ENCODE assay signal across 34 cellular contexts in the genomic region with DNA sequence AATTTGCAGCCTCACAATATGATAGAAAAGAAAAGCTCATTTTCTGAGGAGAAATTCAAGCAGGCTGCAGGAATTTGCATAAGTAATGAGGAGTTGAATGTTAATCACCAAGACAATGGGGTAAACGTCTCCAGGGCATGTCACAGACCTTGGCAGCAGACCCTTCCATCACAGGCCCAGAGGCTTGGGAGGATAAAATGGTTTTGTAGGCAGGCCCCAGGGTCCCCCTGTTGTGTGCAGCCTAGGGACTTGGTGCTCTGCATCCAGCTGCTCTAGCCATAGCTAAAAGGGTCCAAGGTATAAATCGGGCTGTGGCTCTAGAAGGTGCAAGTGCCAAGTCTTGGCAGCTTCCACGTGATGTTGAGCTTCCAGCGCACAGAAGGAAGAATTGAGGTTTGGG.
"Had no signal": no experiment of that assay in that cellular context is flagged by ENCODE, and none has a peak within 500 bp of the region (broad histone marks: within the 10 kb centered on the region; RNA-seq: fewer than 3 reads in every experiment).

No MANE protein-coding gene starts in this region.

- H3K27me3 ChIP-seq: adrenal gland, body of pancreas, brain microvascular endothelial cell, breast epithelium had no signal

- H3K4me1 ChIP-seq: adrenal gland, body of pancreas, breast epithelium had no signal

- H3K36me3 ChIP-seq: adrenal gland, brain microvascular endothelial cell, breast epithelium had no signal

- FAIRE-seq: astrocyte, TTC549 had no signal

- ATAC-seq: activated CD8-positive, alpha-beta T cell treated with anti-CD3 and anti-CD28 coated beads for 36 hours; activated naive CD4-positive, alpha-beta T cell treated with anti-CD3 and anti-CD28 coated beads, Interleukin-2, amount 50 U/mL, for 72 hours; activated T-cell treated with anti-CD3 and anti-CD28 coated beads, Interleukin-2, amount 50 U/mL, for 4 hours; activated T-cell treated with anti-CD3 and anti-CD28 coated beads, Interleukin-2, amount 50 U/mL, for 72 hours; activated T-helper 17 cell treated with anti-CD3 and anti-CD28 coated beads, Interleukin-2, amount 50 U/mL, for 72 hours; body of pancreas; T-cell had no signal

- H3K4me3 ChIP-seq: adrenal gland, body of pancreas, breast epithelium had no signal

- DNase-seq: activated B cell treated with CpG ODN at 0.5 μM for 24 hours; activated CD4-positive, alpha-beta memory T cell treated with anti-CD3 and anti-CD28 coated beads for 36 hours; activated CD4-positive, alpha-beta T cell treated with anti-CD3 and anti-CD28 coated beads for 4 hours; activated CD4-positive, alpha-beta T cell treated with anti-CD3 and anti-CD28 coated beads, Interleukin-2, amount 10 ng/mL, durations not matched to agents 24 days and 14 days; activated CD4-positive, alpha-beta T cell treated with anti-CD3 and anti-CD28 coated beads, Interleukin-2, amount 50 U/mL, for 1 hour; activated CD4-positive, alpha-beta T cell treated with anti-CD3 and anti-CD28 coated beads, Interleukin-2, amount 50 U/mL, for 4 hours; activated CD4-positive, CD25-positive, alpha-beta regulatory T cell treated with anti-CD3 and anti-CD28 coated beads, Interleukin-2, amount 50 U/mL, for 72 hours; activated CD8-positive, alpha-beta memory T cell treated with anti-CD3 and anti-CD28 coated beads, Interleukin-2, amount 50 U/mL, for 4 hours; activated CD8-positive, alpha-beta T cell treated with anti-CD3 and anti-CD28 coated beads for 36 hours; activated effector memory CD4-positive, alpha-beta T cell treated with anti-CD3 and anti-CD28 coated beads, Interleukin-2, amount 50 U/mL, for 16 hours; activated gamma-delta T cell treated with Interleukin-2 at 50 U/mL for 16 hours; activated naive CD4-positive, alpha-beta T cell; activated naive CD4-positive, alpha-beta T cell treated with anti-CD3 and anti-CD28 coated beads for 36 hours; activated naive CD4-positive, alpha-beta T cell treated with anti-CD3 and anti-CD28 coated beads, Interleukin-2, amount 50 U/mL, for 16 hours; activated naive CD8-positive, alpha-beta T cell treated with anti-CD3 and anti-CD28 coated beads for 36 hours; activated T-cell treated with anti-CD3 and anti-CD28 coated beads for 4 hours; activated T-cell treated with anti-CD3 and anti-CD28 coated beads, Interleukin-2, amount 50 U/mL, for 1 hour; activated T-cell treated with anti-CD3 and anti-CD28 coated beads, Interleukin-2, amount 50 U/mL, for 4 hours; activated T-cell treated with anti-CD3 and anti-CD28 coated beads, Interleukin-2, amount 50 U/mL, for 72 hours; adrenal gland; amniotic stem cell; aorta; body of pancreas; brain microvascular endothelial cell; cerebellar nuclear complex; T-cell; T-helper 2 cell; T-helper 9 cell had no signal

- H3K9me3 ChIP-seq: adrenal gland had no signal

- H3K27ac ChIP-seq: adrenal gland, body of pancreas, brain microvascular endothelial cell, breast epithelium, VCaP had no signal
